2 cellular contexts compared by ENCODE assay signal in the genomic region with DNA sequence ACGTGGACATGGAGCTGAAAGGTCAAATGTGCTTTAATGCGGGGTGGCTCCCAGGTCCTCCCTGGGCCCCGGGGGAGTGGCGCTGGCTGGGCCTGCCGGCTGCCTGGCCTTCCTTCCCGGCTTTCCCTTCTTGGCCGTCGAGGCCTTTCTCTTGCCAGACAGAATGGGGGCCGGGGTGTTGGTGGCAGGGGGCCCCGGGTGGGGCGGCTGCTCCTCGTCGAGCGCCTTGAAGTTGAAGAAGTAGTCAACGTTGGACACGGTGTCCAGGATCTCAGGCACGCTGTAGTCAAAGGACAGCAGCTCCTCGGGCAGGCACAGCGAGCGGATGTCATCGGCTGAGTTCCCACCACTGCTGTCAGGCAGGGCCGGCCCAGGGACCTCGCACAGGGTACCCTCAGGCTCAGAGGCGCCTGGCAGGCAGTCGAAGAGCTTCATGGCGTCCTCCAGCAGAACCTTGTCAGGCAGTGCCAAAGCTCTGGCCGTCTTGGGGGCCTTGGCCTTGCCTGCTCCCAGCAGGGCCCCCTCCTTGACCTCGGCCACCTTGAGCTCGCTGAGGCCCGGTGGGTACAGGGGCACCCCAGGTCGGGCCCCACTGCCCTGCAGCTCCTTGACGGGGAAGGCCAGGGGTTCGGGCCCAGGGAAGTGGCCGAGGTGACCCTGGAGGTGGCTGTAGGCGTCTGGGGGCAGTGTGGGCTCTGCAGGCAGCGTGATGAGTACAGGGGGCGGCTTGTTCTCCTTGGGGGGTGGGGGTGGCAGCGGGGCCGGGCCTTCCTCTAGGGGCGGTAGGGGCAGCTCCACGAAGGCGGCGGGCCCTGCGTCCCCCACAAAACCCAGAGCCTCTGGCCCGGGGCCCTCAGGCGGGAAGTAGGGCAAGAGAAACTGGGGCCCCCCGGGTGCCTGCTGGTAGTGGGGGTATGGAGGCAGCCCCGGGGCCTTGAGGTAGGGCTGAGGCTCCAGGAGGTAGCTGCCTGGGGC.
TF ChIP-seq lines count a peak whose summit lies in the region.

No MANE protein-coding gene starts in this region.

TF ChIP-seq in HCT116, 20 proteins besides CTCF, POLR2A, EP300 and RAD21:
- TF ChIP-seq REST (IDR thresholded peaks at IDR 0.05; ENCODE audit: low read depth) (no peak), SIN3A (IDR thresholded peaks at IDR 0.05; ENCODE audit: low read depth) (no peak), EZH2phosphoT487 (IDR thresholded peaks at IDR 0.05; ENCODE audit: borderline replicate concordance) (no peak), EZH2 (IDR thresholded peaks at IDR 0.05) (no peak), MAX (IDR thresholded peaks at IDR 0.05) (no peak), CEBPB (IDR thresholded peaks at IDR 0.05; ENCODE audit: low read depth) (no peak), YY1 (IDR thresholded peaks at IDR 0.05; ENCODE audit: extremely low read depth, insufficient replicate concordance, low read depth, low read length) (no peak), SRF (IDR thresholded peaks at IDR 0.05; ENCODE audit: low read depth) (no peak), SP1 (IDR thresholded peaks at IDR 0.05; ENCODE audit: low read depth) (no peak), POLR2AphosphoS5 (IDR thresholded peaks at IDR 0.05; ENCODE audit: low read depth, low read length) (no peak), FOSL1 (IDR thresholded peaks at IDR 0.05; ENCODE audit: low read depth) (no peak), ZFX (IDR thresholded peaks at IDR 0.05) (no peak), EGR1 (IDR thresholded peaks at IDR 0.05; ENCODE audit: low read depth) (no peak), CBX3 (IDR thresholded peaks at IDR 0.05; ENCODE audit: low read depth) (no peak), ELF1 (IDR thresholded peaks at IDR 0.05; ENCODE audit: borderline replicate concordance, low read depth) (no peak), ZNF274 (IDR thresholded peaks at IDR 0.05; ENCODE audit: low read depth, low read length) (no peak)
- TF ChIP-seq, protein P1, sequence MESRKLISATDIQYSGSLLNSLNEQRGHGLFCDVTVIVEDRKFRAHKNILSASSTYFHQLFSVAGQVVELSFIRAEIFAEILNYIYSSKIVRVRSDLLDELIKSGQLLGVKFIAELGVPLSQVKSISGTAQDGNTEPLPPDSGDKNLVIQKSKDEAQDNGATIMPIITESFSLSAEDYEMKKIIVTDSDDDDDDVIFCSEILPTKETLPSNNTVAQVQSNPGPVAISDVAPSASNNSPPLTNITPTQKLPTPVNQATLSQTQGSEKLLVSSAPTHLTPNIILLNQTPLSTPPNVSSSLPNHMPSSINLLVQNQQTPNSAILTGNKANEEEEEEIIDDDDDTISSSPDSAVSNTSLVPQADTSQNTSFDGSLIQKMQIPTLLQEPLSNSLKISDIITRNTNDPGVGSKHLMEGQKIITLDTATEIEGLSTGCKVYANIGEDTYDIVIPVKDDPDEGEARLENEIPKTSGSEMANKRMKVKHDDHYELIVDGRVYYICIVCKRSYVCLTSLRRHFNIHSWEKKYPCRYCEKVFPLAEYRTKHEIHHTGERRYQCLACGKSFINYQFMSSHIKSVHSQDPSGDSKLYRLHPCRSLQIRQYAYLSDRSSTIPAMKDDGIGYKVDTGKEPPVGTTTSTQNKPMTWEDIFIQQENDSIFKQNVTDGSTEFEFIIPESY (IDR thresholded peaks at IDR 0.05; ENCODE audit: extremely low read depth, insufficient replicate concordance, low read length) = no peak
- TF ChIP-seq, protein P2, sequence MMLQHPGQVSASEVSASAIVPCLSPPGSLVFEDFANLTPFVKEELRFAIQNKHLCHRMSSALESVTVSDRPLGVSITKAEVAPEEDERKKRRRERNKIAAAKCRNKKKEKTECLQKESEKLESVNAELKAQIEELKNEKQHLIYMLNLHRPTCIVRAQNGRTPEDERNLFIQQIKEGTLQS (IDR thresholded peaks at IDR 0.05) = no peak

TF ChIP-seq in GM12878, 131 proteins besides CTCF, POLR2A, EP300 and RAD21:
- TF ChIP-seq SREBF2 (IDR thresholded peaks at IDR 0.05; ENCODE audit: low read length) = no peak
- TF ChIP-seq, protein P3, sequence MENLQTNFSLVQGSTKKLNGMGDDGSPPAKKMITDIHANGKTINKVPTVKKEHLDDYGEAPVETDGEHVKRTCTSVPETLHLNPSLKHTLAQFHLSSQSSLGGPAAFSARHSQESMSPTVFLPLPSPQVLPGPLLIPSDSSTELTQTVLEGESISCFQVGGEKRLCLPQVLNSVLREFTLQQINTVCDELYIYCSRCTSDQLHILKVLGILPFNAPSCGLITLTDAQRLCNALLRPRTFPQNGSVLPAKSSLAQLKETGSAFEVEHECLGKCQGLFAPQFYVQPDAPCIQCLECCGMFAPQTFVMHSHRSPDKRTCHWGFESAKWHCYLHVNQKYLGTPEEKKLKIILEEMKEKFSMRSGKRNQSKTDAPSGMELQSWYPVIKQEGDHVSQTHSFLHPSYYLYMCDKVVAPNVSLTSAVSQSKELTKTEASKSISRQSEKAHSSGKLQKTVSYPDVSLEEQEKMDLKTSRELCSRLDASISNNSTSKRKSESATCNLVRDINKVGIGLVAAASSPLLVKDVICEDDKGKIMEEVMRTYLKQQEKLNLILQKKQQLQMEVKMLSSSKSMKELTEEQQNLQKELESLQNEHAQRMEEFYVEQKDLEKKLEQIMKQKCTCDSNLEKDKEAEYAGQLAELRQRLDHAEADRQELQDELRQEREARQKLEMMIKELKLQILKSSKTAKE (IDR thresholded peaks at IDR 0.05; ENCODE audit: low read depth, poor library complexity, severe bottlenecking) = no peak
- TF ChIP-seq, protein P4, sequence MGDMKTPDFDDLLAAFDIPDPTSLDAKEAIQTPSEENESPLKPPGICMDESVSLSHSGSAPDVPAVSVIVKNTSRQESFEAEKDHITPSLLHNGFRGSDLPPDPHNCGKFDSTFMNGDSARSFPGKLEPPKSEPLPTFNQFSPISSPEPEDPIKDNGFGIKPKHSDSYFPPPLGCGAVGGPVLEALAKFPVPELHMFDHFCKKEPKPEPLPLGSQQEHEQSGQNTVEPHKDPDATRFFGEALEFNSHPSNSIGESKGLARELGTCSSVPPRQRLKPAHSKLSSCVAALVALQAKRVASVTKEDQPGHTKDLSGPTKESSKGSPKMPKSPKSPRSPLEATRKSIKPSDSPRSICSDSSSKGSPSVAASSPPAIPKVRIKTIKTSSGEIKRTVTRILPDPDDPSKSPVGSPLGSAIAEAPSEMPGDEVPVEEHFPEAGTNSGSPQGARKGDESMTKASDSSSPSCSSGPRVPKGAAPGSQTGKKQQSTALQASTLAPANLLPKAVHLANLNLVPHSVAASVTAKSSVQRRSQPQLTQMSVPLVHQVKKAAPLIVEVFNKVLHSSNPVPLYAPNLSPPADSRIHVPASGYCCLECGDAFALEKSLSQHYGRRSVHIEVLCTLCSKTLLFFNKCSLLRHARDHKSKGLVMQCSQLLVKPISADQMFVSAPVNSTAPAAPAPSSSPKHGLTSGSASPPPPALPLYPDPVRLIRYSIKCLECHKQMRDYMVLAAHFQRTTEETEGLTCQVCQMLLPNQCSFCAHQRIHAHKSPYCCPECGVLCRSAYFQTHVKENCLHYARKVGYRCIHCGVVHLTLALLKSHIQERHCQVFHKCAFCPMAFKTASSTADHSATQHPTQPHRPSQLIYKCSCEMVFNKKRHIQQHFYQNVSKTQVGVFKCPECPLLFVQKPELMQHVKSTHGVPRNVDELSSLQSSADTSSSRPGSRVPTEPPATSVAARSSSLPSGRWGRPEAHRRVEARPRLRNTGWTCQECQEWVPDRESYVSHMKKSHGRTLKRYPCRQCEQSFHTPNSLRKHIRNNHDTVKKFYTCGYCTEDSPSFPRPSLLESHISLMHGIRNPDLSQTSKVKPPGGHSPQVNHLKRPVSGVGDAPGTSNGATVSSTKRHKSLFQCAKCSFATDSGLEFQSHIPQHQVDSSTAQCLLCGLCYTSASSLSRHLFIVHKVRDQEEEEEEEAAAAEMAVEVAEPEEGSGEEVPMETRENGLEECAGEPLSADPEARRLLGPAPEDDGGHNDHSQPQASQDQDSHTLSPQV (IDR thresholded peaks at IDR 0.05) = no peak
- no peak for TF ChIP-seq STAT3 (IDR thresholded peaks at IDR 0.05; ENCODE audit: low read depth, low read length)
- no peak for TF ChIP-seq FOXK2 (IDR thresholded peaks at IDR 0.05)
- TF ChIP-seq E2F4 (IDR thresholded peaks at IDR 0.05; ENCODE audit: low read depth, low read length) = no peak
- no peak for TF ChIP-seq POU2F2 (IDR thresholded peaks at IDR 0.05; ENCODE audit: borderline replicate concordance, low read depth, low read length)
- TF ChIP-seq CEBPZ (IDR thresholded peaks at IDR 0.05; ENCODE audit: low read depth, low read length) = no peak
- no peak for TF ChIP-seq TBL1XR1 (IDR thresholded peaks at IDR 0.05; ENCODE audit: low read depth, low read length)
- TF ChIP-seq RUNX3 (IDR thresholded peaks at IDR 0.05; ENCODE audit: low read length) = no peak
- no peak for TF ChIP-seq IKZF2 (IDR thresholded peaks at IDR 0.05)
